Comparison of ENCODE assay signal across 8 cellular contexts in genomic region chr2:165015052-165015642, GRCh38. TPM values are rescaled to one million over a fixed set of nuclear protein-coding genes. Genes with fewer than 3 reads are reported as not detected.
DNase-seq lines count a peak whose midpoint lies in the region; ATAC-seq, FAIRE-seq and TF ChIP-seq lines count a peak whose summit lies in the region.

No MANE protein-coding gene starts in this region.

- no peak overlapping the region for H3K4me3 ChIP-seq in OCI-LY3 (ENCODE audit: low read length)

- peaks cover 68% of the 10 kb centered on the region for H3K79me2 ChIP-seq in OCI-LY3 (ENCODE audit: low read length)

- H3K4me3 Mint-ChIP-seq in osteocyte (ENCODE audit: unreplicated experiment): no peak overlapping the region

- H3K27me3 Mint-ChIP-seq in osteocyte (ENCODE audit: unreplicated experiment): peaks cover 27% of the 10 kb centered on the region

- H3K27ac ChIP-seq in OCI-LY3 (ENCODE audit: low read length) (no peak overlapping the region), foreskin keratinocyte (no peak overlapping the region)

- H4K20me1 ChIP-seq in OCI-LY3 (ENCODE audit: insufficient read depth, low read length): peaks cover 71% of the 10 kb centered on the region

- ATAC-seq in GM21381 (IDR thresholded peaks at IDR 0.05; ENCODE audit: unreplicated experiment) (peak; percentile 81), foreskin keratinocyte (peak; percentile 75), HG03457 (IDR thresholded peaks at IDR 0.05; ENCODE audit: unreplicated experiment) (no peak)

- no peak for FAIRE-seq in HTR-8/SVneo (lab: Jason Lieb, UNC)

- DNase-seq in DMS153 (lab: John Stamatoyannopoulos, UW) (peak; percentile 29), HTR-8/SVneo (ENCODE audit: insufficient read length, low spot score) (peak; percentile 37), foreskin keratinocyte (peak in 1 of 2 donors; percentile 45), osteocyte (ENCODE audit: extremely low spot score, unreplicated experiment) (peak; percentile 87)
- DNase-seq in activated T-cell treated with anti-CD3 and anti-CD28 coated beads, Interleukin-2, amount 50 U/mL, for 48 hours: peak; percentile 65 to 68

- no peaks in the 10 kb centered on the region for H3K27me3 ChIP-seq in OCI-LY3 (ENCODE audit: low read depth, low read length)
- H3K27me3 ChIP-seq in foreskin keratinocyte: no peaks in the 10 kb centered on the region

- no peaks in the 10 kb centered on the region for H3K9me3 Mint-ChIP-seq in osteocyte (ENCODE audit: unreplicated experiment)

- H3K4me1 Mint-ChIP-seq in osteocyte (ENCODE audit: unreplicated experiment): no peaks in the 10 kb centered on the region

- no peaks in the 10 kb centered on the region for H3K9me3 ChIP-seq in OCI-LY3 (ENCODE audit: insufficient read depth, low read length)

- H3K4me1 ChIP-seq in OCI-LY3 (ENCODE audit: low read length): peaks cover 54% of the 10 kb centered on the region
- H3K4me1 ChIP-seq in foreskin keratinocyte: peaks cover 3% of the 10 kb centered on the region

- no peaks in the 10 kb centered on the region for H3K36me3 Mint-ChIP-seq in osteocyte (ENCODE audit: unreplicated experiment)

- H3K9ac ChIP-seq in OCI-LY3 (ENCODE audit: low read length): no peak overlapping the region

- peak; percentile 95 for TF ChIP-seq CTCF in OCI-LY3 (IDR thresholded peaks at IDR 0.05; ENCODE audit: low read depth, low read length)
- TF ChIP-seq CTCF in foreskin keratinocyte (conservative IDR thresholded peaks at IDR 0.05): peak; percentile 88
- peak; percentile 87 for TF ChIP-seq CTCF in osteocyte (IDR thresholded peaks at IDR 0.05)

- no peak overlapping the region for H3K4me2 ChIP-seq in OCI-LY3 (ENCODE audit: low read length)

- no peak overlapping the region for H2AFZ ChIP-seq in OCI-LY3 (ENCODE audit: low read depth, low read length)

- H3K27ac Mint-ChIP-seq in osteocyte (ENCODE audit: unreplicated experiment): no peak overlapping the region

- no peaks in the 10 kb centered on the region for H3K36me3 ChIP-seq in OCI-LY3 (replicated peaks; ENCODE audit: low read depth, low read length)

RNA-seq across cellular contexts. Expression of gene SLC38A11, which starts 59.8 kb away (rescaled TPM):
- total RNA-seq in foreskin keratinocyte: not detected in 2 replicates
- polyA plus RNA-seq in foreskin keratinocyte: not detected in 2 replicates
- not detected in 2 replicates for total RNA-seq in osteocyte
